ENCODE assay signal across 9 cellular contexts in genomic region chr16:30166202-30166902, GRCh38. TPM values are rescaled to one million over a fixed set of nuclear protein-coding genes. Genes with fewer than 3 reads are reported as not detected.
DNase-seq lines count a peak whose midpoint lies in the region; ATAC-seq and TF ChIP-seq lines count a peak whose summit lies in the region.
"Had no signal": no experiment of that assay in that cellular context is flagged by ENCODE, and none has a peak within 500 bp of the region (broad histone marks: within the 10 kb centered on the region; RNA-seq: fewer than 3 reads in every experiment).

No MANE protein-coding gene starts in this region.

- H2AFZ ChIP-seq in OCI-LY7 (ENCODE audit: low read length) (no peak overlapping the region), smooth muscle cell (ENCODE audit: low read depth) (no peak overlapping the region)

- H3K27ac ChIP-seq in CD8-positive, alpha-beta memory T cell (ENCODE audit: low read depth, low read length): no peak overlapping the region
- H3K27ac ChIP-seq in OCI-LY7 (ENCODE audit: low read depth, low read length, poor library complexity, severe bottlenecking) (no peak overlapping the region), smooth muscle cell (ENCODE audit: low read depth) (no peak overlapping the region)

- no peaks in the 10 kb centered on the region for H3K36me3 Mint-ChIP-seq in CD8-positive, alpha-beta memory T cell

- H3K27me3 ChIP-seq in CD8-positive, alpha-beta memory T cell (ENCODE audit: insufficient read depth, low read length, poor library complexity, severe bottlenecking): no peaks in the 10 kb centered on the region
- H3K27me3 ChIP-seq in smooth muscle cell (ENCODE audit: low read depth): no peaks in the 10 kb centered on the region

- intact Hi-C loops in OCI-LY7 (cut with micrococcal nuclease; ENCODE audit: unreplicated experiment): no loop called here
- intact Hi-C loops in left colon (cut with DNase I, micrococcal nuclease): no loop called here

- POLR2A ChIA-PET in CD8-positive, alpha-beta memory T cell (lab: Charles Lee): no interaction called here
- POLR2A ChIA-PET in OCI-LY7 (lab: Charles Lee): no interaction called here

- DNase-seq in CD8-positive, alpha-beta memory T cell: peak in 2 of 5 donors; percentile 9 to 28
- DNase-seq in OCI-LY7 (ENCODE audit: low spot score): peak; percentile 79
- DNase-seq in left colon: no peak
- DNase-seq in foreskin melanocyte: no peak
- no peak for DNase-seq in activated CD4-positive, CD25-positive, alpha-beta regulatory T cell treated with anti-CD3 and anti-CD28 coated beads, Interleukin-2, amount 50 U/mL, for 72 hours
- DNase-seq in HT-29 (ENCODE audit: low spot score): no peak
- DNase-seq in smooth muscle cell (lab: John Stamatoyannopoulos, UW; ENCODE audit: unreplicated experiment): no peak
- DNase-seq: DMS79 had no signal

- no peaks in the 10 kb centered on the region for H3K27me3 Mint-ChIP-seq in CD8-positive, alpha-beta memory T cell

- peaks cover 31 to 37% (median 35%) of the 10 kb centered on the region in 3 donors for H3K4me1 Mint-ChIP-seq in CD8-positive, alpha-beta memory T cell

- no peaks in the 10 kb centered on the region for H3K9me3 ChIP-seq in CD8-positive, alpha-beta memory T cell (ENCODE audit: low read length)
- no peaks in the 10 kb centered on the region for H3K9me3 ChIP-seq in OCI-LY7 (ENCODE audit: low read length)
- no peaks in the 10 kb centered on the region for H3K9me3 ChIP-seq in smooth muscle cell (replicated peaks; ENCODE audit: low read depth)

- H3K4me1 ChIP-seq in CD8-positive, alpha-beta memory T cell (ENCODE audit: insufficient read depth, low read length): peaks cover 15% of the 10 kb centered on the region
- peaks cover 8% of the 10 kb centered on the region for H3K4me1 ChIP-seq in OCI-LY7 (ENCODE audit: insufficient read depth, low read length, poor library complexity, severe bottlenecking)
- no peaks in the 10 kb centered on the region for H3K4me1 ChIP-seq in smooth muscle cell (ENCODE audit: low read depth)

- no peak overlapping the region for H3K9ac ChIP-seq in smooth muscle cell (ENCODE audit: low read depth)

- ATAC-seq in GM21529 (IDR thresholded peaks at IDR 0.05; ENCODE audit: unreplicated experiment) (peak; percentile 69), left colon (peak; percentile 36)

- peak overlapping the region; percentile 47 to 92 (median 74) for H3K27ac Mint-ChIP-seq in CD8-positive, alpha-beta memory T cell

- H3K36me3 ChIP-seq in CD8-positive, alpha-beta memory T cell (ENCODE audit: insufficient read depth, low read length): no peaks in the 10 kb centered on the region
- H3K36me3 ChIP-seq in OCI-LY7 (ENCODE audit: insufficient read depth, low read length) (no peaks in the 10 kb centered on the region), smooth muscle cell (ENCODE audit: low read depth) (no peaks in the 10 kb centered on the region)

- H4K20me1 ChIP-seq in OCI-LY7 (ENCODE audit: insufficient read depth, low read length): no peaks in the 10 kb centered on the region
- H4K20me1 ChIP-seq in smooth muscle cell (ENCODE audit: low read depth): no peaks in the 10 kb centered on the region

- H3F3A ChIP-seq in smooth muscle cell (ENCODE audit: low read depth): no peaks in the 10 kb centered on the region

- peak overlapping the region; percentile 20 to 75 (median 49) for H3K4me3 Mint-ChIP-seq in CD8-positive, alpha-beta memory T cell

- no peaks in the 10 kb centered on the region for H3K9me2 ChIP-seq in OCI-LY7 (ENCODE audit: insufficient read depth, low read length)

- CTCF ChIA-PET in CD8-positive, alpha-beta memory T cell (lab: Charles Lee): no interaction called here
- CTCF ChIA-PET in OCI-LY7 (lab: Charles Lee; ENCODE audit: unreplicated experiment): no interaction called here

- H3K79me2 ChIP-seq in OCI-LY7 (ENCODE audit: insufficient read depth, low read depth, low read length) (no peaks in the 10 kb centered on the region), smooth muscle cell (ENCODE audit: low read depth) (no peaks in the 10 kb centered on the region)

- WGBS in smooth muscle cell (ENCODE audit: low lambda C conversion rate): 92% methylated on average over 11 of the region's 11 CpGs

- TF ChIP-seq CTCF in OCI-LY7 (conservative IDR thresholded peaks at IDR 0.05; ENCODE audit: low read length): no peak
- TF ChIP-seq CTCF in smooth muscle cell (IDR thresholded peaks at IDR 0.05; ENCODE audit: borderline replicate concordance, insufficient read depth, poor library complexity, severe bottlenecking): no peak

- H3K4me2 ChIP-seq in OCI-LY7 (ENCODE audit: low read length) (peak overlapping the region; percentile 21; the same call in 1 of the 2 replicates), smooth muscle cell (no peak overlapping the region)

- no peaks in the 10 kb centered on the region for H3K9me3 Mint-ChIP-seq in CD8-positive, alpha-beta memory T cell

- H3K4me3 ChIP-seq in CD8-positive, alpha-beta memory T cell (ENCODE audit: low read length): no peak overlapping the region
- H3K4me3 ChIP-seq in OCI-LY7 (ENCODE audit: low read depth, low read length, poor library complexity, severe bottlenecking) (no peak overlapping the region), smooth muscle cell (no peak overlapping the region)

- no TSS peak for BruUV-seq in OCI-LY7 (replicated peaks; lab: Mats Ljungman, UMichigan)

RNA-seq across cellular contexts. Expression of gene CORO1A, which starts 17.1 kb away (rescaled TPM):
- 100 to 1,000 TPM; 889 to 952 TPM for total RNA-seq in CD8-positive, alpha-beta memory T cell
- polyA plus RNA-seq in CD8-positive, alpha-beta memory T cell: 1,446 TPM
- 351 and 394 TPM in 2 replicates for total RNA-seq in OCI-LY7 (2014; rRNA removed; shearing (Covaris generic))
- total RNA-seq in OCI-LY7 (2022) (524 and 567 TPM in 2 replicates), left colon (10 to 100 TPM in 1 of 2 donors, 1 to 10 TPM in 1; 7.6 to 24.5 TPM), smooth muscle cell (4.3 and 5.1 TPM in 2 replicates)
- total RNA-seq in HT-29 (2014; rRNA removed; shearing (Covaris generic)): 7.6 and 10.1 TPM in 2 replicates
- polyA plus RNA-seq in smooth muscle cell: 5.6 and 6.3 TPM in 2 replicates

RNA-seq across cellular contexts. Expression of gene BOLA2B, which starts 27.1 kb away (rescaled TPM):
- total RNA-seq in CD8-positive, alpha-beta memory T cell: 100 to 1,000 TPM; 268 to 271 TPM
- 208 TPM for polyA plus RNA-seq in CD8-positive, alpha-beta memory T cell
- 73.1 and 119 TPM in 2 replicates for total RNA-seq in OCI-LY7 (2014; rRNA removed; shearing (Covaris generic))
- 169 and 179 TPM in 2 replicates for total RNA-seq in OCI-LY7 (2022)
- total RNA-seq in left colon: 100 to 1,000 TPM; 156 to 192 TPM
- 143 and 216 TPM in 2 replicates for total RNA-seq in HT-29 (2014; rRNA removed; shearing (Covaris generic))
- total RNA-seq in smooth muscle cell: 229 and 338 TPM in 2 replicates
- polyA plus RNA-seq in smooth muscle cell: 148 and 163 TPM in 2 replicates

RNA-seq across cellular contexts. Expression of gene SLX1A, which starts 27.3 kb away (rescaled TPM):
- 10 to 100 TPM; 63.6 to 70.9 TPM for total RNA-seq in CD8-positive, alpha-beta memory T cell
- 68.8 TPM for polyA plus RNA-seq in CD8-positive, alpha-beta memory T cell
- total RNA-seq in OCI-LY7 (2014; rRNA removed; shearing (Covaris generic)): 83.7 and 84.1 TPM in 2 replicates
- total RNA-seq in OCI-LY7 (2022): 55.7 and 81.9 TPM in 2 replicates
- total RNA-seq in left colon: 10 to 100 TPM; 84.5 to 86.9 TPM
- 81.6 and 97.9 TPM in 2 replicates for total RNA-seq in HT-29 (2014; rRNA removed; shearing (Covaris generic))
- total RNA-seq in smooth muscle cell: 3.7 and 55.1 TPM in 2 replicates
- polyA plus RNA-seq in smooth muscle cell: 90.0 and 95.5 TPM in 2 replicates

RNA-seq across cellular contexts. Expression of gene SULT1A3, which starts 32.7 kb away (rescaled TPM):
- 10 to 100 TPM; 12.7 to 17.6 TPM for total RNA-seq in CD8-positive, alpha-beta memory T cell
- 1.4 TPM for polyA plus RNA-seq in CD8-positive, alpha-beta memory T cell
- total RNA-seq in OCI-LY7 (2014; rRNA removed; shearing (Covaris generic)): 3.8 and 7.9 TPM in 2 replicates
- total RNA-seq in OCI-LY7 (2022) (30.1 and 31.7 TPM in 2 replicates), left colon (10 to 100 TPM; 72.3 to 92.6 TPM), smooth muscle cell (3.7 and 5.8 TPM in 2 replicates)
- total RNA-seq in HT-29 (2014; rRNA removed; shearing (Covaris generic)): 7.5 and 14.0 TPM in 2 replicates
- polyA plus RNA-seq in smooth muscle cell: 8.2 and 16.3 TPM in 2 replicates

RNA-seq across cellular contexts. Expression of gene MAPK3, which starts 43.3 kb away (rescaled TPM):
- 10 to 100 TPM; 38.3 to 43.0 TPM for total RNA-seq in CD8-positive, alpha-beta memory T cell
- polyA plus RNA-seq in CD8-positive, alpha-beta memory T cell: 7.0 TPM
- 9.9 and 25.3 TPM in 2 replicates for total RNA-seq in OCI-LY7 (2014; rRNA removed; shearing (Covaris generic))
- total RNA-seq in OCI-LY7 (2022) (30.1 and 34.6 TPM in 2 replicates), left colon (100 to 1,000 TPM; 354 to 370 TPM), smooth muscle cell (34.4 and 60.3 TPM in 2 replicates)
- total RNA-seq in HT-29 (2014; rRNA removed; shearing (Covaris generic)): 34.5 and 39.2 TPM in 2 replicates
- 20.3 and 22.3 TPM in 2 replicates for polyA plus RNA-seq in smooth muscle cell

Comparison
In these comparisons a context has a peak if more than half of its experiments do, and no peak if none do; other contexts are left out.
1. RNA of gene CORO1A, which starts 17.1 kb away (total RNA-seq): 889 to 952 TPM in CD8-positive, alpha-beta memory T cell and 351 to 567 TPM in OCI-LY7; 7.6 to 24.5 TPM in left colon, 7.6 to 10.1 TPM in HT-29 and 4.3 to 5.1 TPM in smooth muscle cell; every median in the first group is over 10 times any median in the second.